In the genomic region with DNA sequence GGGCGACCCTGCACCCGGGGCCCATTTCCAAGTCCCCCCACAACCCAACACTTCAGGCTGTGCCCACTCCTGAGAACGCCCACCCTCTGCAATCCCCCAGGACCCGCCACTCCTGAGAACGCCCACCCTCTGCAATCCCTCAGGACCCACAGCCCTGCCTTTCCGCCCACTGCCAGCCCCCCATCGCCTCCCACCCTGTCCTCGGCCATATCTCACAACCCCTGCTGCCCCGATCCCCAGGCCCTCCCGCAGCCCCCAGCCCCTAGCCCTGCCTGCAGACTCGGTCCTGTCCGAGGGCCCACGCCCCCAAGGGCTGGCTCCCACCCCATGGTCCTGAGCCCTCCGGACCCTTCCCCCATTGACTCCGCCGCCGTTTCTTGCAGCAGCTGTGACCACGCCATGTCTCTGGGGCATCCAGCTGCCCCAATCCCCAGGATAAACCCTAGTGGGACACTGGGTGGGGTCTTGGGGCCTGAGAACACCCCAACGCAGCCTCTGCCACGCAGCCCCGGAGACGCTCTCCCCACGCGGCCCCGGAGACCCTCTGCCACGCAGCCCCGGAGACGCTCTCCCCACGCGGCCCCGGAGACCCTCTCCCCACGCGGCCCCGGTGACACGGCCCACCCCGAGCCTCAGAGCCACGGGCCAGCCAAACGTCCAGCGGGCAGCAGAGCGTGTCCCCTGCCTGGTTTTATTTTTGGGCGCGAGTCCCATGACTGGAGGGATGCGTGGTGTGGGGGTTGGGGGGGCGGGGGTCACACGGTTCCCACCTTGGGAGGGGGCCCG, we compare ENCODE assay signal across 12 cellular contexts.
"Had no signal": no experiment of that assay in that cellular context is flagged by ENCODE, and none has a peak within 500 bp of the region (broad histone marks: within the 10 kb centered on the region; RNA-seq: fewer than 3 reads in every experiment).

No MANE protein-coding gene starts in this region.

- H3K9me3 Mint-ChIP-seq: activated CD4-positive, alpha-beta memory T cell treated with anti-CD3 and anti-CD28 coated beads for 36 hours; activated naive CD4-positive, alpha-beta T cell treated with anti-CD3 and anti-CD28 coated beads, Interleukin-2, amount 50 U/mL, for 72 hours; activated T-cell treated with anti-CD3 and anti-CD28 coated beads, Interleukin-2, amount 50 U/mL, for 4 hours; endodermal cell; natural killer cell treated with Interleukin-12 subunit alpha and Interleukin-12 subunit beta and Interleukin-15 and Interleukin-18, amount 100 ng/mL, for 72 hours; type B pancreatic cell had no signal

- DNase-seq: activated CD4-positive, alpha-beta memory T cell treated with anti-CD3 and anti-CD28 coated beads for 36 hours; activated CD4-positive, CD25-positive, alpha-beta regulatory T cell treated with anti-CD3 and anti-CD28 coated beads, Interleukin-2, amount 50 U/mL, for 72 hours; activated effector memory CD4-positive, alpha-beta T cell treated with anti-CD3 and anti-CD28 coated beads, Interleukin-2, amount 50 U/mL, for 16 hours; activated T-cell treated with anti-CD3 and anti-CD28 coated beads, Interleukin-2, amount 50 U/mL, for 4 hours; brain microvascular endothelial cell; cerebellar nuclear complex; endodermal cell; erythroblast; SW 1271 had no signal

- H3K36me3 Mint-ChIP-seq: activated CD4-positive, alpha-beta memory T cell treated with anti-CD3 and anti-CD28 coated beads for 36 hours; activated naive CD4-positive, alpha-beta T cell treated with anti-CD3 and anti-CD28 coated beads, Interleukin-2, amount 50 U/mL, for 72 hours; natural killer cell treated with Interleukin-12 subunit alpha and Interleukin-12 subunit beta and Interleukin-15 and Interleukin-18, amount 100 ng/mL, for 72 hours; type B pancreatic cell had no signal

- ATAC-seq: activated T-cell treated with anti-CD3 and anti-CD28 coated beads, Interleukin-2, amount 50 U/mL, for 4 hours had no signal

- H3K27me3 ChIP-seq: brain microvascular endothelial cell had no signal

- H3K4me1 Mint-ChIP-seq: endodermal cell had no signal

- H3K27ac Mint-ChIP-seq: activated CD4-positive, alpha-beta memory T cell treated with anti-CD3 and anti-CD28 coated beads for 36 hours; activated naive CD4-positive, alpha-beta T cell treated with anti-CD3 and anti-CD28 coated beads, Interleukin-2, amount 50 U/mL, for 72 hours; endodermal cell; natural killer cell treated with Interleukin-12 subunit alpha and Interleukin-12 subunit beta and Interleukin-15 and Interleukin-18, amount 100 ng/mL, for 72 hours had no signal

- H3K27ac ChIP-seq: brain microvascular endothelial cell had no signal

- H3K4me3 Mint-ChIP-seq: activated CD4-positive, alpha-beta memory T cell treated with anti-CD3 and anti-CD28 coated beads for 36 hours; activated T-cell treated with anti-CD3 and anti-CD28 coated beads, Interleukin-2, amount 50 U/mL, for 4 hours; endodermal cell; natural killer cell treated with Interleukin-12 subunit alpha and Interleukin-12 subunit beta and Interleukin-15 and Interleukin-18, amount 100 ng/mL, for 72 hours; type B pancreatic cell had no signal
